In genomic region chr1:18077657-18078215, GRCh38 we compare ENCODE assay signal across 24 cellular contexts. TPM values are rescaled to one million over a fixed set of nuclear protein-coding genes. Genes with fewer than 3 reads are reported as not detected.
DNase-seq lines count a peak whose midpoint lies in the region; ATAC-seq and TF ChIP-seq lines count a peak whose summit lies in the region.
"Had no signal": no experiment of that assay in that cellular context is flagged by ENCODE, and none has a peak within 500 bp of the region (broad histone marks: within the 10 kb centered on the region; RNA-seq: fewer than 3 reads in every experiment).

No MANE protein-coding gene starts in this region.

- intact Hi-C loops in vagina (cut with DNase I), result no loop called here

- TF ChIP-seq CTCF in vagina (IDR thresholded peaks at IDR 0.05), result no peak

- H3K4me3 ChIP-seq in vagina, result no peak overlapping the region
- H3K4me3 ChIP-seq: body of pancreas, esophagus squamous epithelium, pancreas, upper lobe of left lung had no signal

- no peak overlapping the region for H3K27ac ChIP-seq in vagina
- H3K27ac ChIP-seq: body of pancreas, esophagus squamous epithelium, pancreas, upper lobe of left lung had no signal

- H3K36me3 ChIP-seq in vagina, result no peaks in the 10 kb centered on the region
- H3K36me3 ChIP-seq: esophagus squamous epithelium, pancreas, upper lobe of left lung had no signal

- H3K4me1 ChIP-seq in vagina, result no peaks in the 10 kb centered on the region
- H3K4me1 ChIP-seq: body of pancreas, esophagus squamous epithelium, pancreas, upper lobe of left lung had no signal

- H3K9me3 ChIP-seq in vagina, result no peaks in the 10 kb centered on the region
- H3K9me3 ChIP-seq: body of pancreas, esophagus squamous epithelium, pancreas, upper lobe of left lung had no signal

- H3K27me3 ChIP-seq in vagina, result no peaks in the 10 kb centered on the region
- H3K27me3 ChIP-seq: body of pancreas, pancreas, upper lobe of left lung had no signal

- ATAC-seq in HG03135 (IDR thresholded peaks at IDR 0.05; ENCODE audit: unreplicated experiment), result no peak
- ATAC-seq: body of pancreas; effector memory CD8-positive, alpha-beta T cell; left colon; naive thymus-derived CD4-positive, alpha-beta T cell; pancreas; right cardiac atrium had no signal

- TF ChIP-seq POLR2A in vagina (IDR thresholded peaks at IDR 0.05), result no peak

- DNase-seq in DMS53 treated with DMSO at 0.1 percent for 48 hours (lab: John Stamatoyannopoulos, UW; ENCODE audit: unreplicated experiment) (peak; percentile 26), NCI-H128 (lab: John Stamatoyannopoulos, UW; ENCODE audit: unreplicated experiment) (peak; percentile 71), NCI-H2196 treated with DMSO at 0.1 percent for 48 hours (lab: John Stamatoyannopoulos, UW; ENCODE audit: unreplicated experiment) (peak; percentile 23), SW480 (ENCODE audit: low spot score) (peak; percentile 8), NCI-H2227 (lab: John Stamatoyannopoulos, UW; ENCODE audit: unreplicated experiment) (no peak), vagina (ENCODE audit: extremely low spot score in 2 of 2) (no peak)
- no peak for DNase-seq in activated CD4-positive, alpha-beta T cell treated with anti-CD3 and anti-CD28 coated beads, Interleukin-2, amount 50 U/mL, for 4 hours
- DNase-seq: activated CD4-positive, alpha-beta T cell treated with anti-CD3 and anti-CD28 coated beads for 1 hour; CD8-positive, alpha-beta memory T cell; effector memory CD8-positive, alpha-beta T cell; esophagus squamous epithelium; H9; left colon; naive thymus-derived CD4-positive, alpha-beta T cell; pancreas; right cardiac atrium; stimulated activated CD4-positive, alpha-beta T cell treated with anti-CD3 and anti-CD28 coated beads, Interleukin-12 subunit alpha, Interleukin-12 subunit beta, amount 100 ng/mL, for 4 hours; upper lobe of left lung had no signal

RNA-seq across cellular contexts. Expression of gene IGSF21, which starts 29.9 kb away (rescaled TPM):
- 3.2 TPM for total RNA-seq in vagina
- total RNA-seq: activated T-helper 2 cell treated with anti-CD3 and anti-CD28 coated beads, Interferon-gamma antibody, Interleukin-2, Interleukin-4, amounts not matched to agents 10 μg/mL and 5 μg/mL and 100 μg/mL, durations not matched to agents 14 hours and 24 hours and 36 hours; CD8-positive, alpha-beta memory T cell; Daoy; glomerular endothelial cell; naive thymus-derived CD4-positive, alpha-beta T cell; RPMI7951 had no signal

Comparison
In these comparisons a context has a peak if more than half of its experiments do, and no peak if none do; other contexts are left out.
1. DNase-seq: peak in DMS53 treated with DMSO at 0.1 percent for 48 hours (single experiment), NCI-H128 (single experiment), NCI-H2196 treated with DMSO at 0.1 percent for 48 hours (single experiment) and SW480 (single experiment); none in activated CD4-positive, alpha-beta T cell treated with anti-CD3 and anti-CD28 coated beads, Interleukin-2, amount 50 U/mL, for 4 hours (0 of 2), NCI-H2227 (single experiment) and vagina (0 of 2).